Comparison of ENCODE assay signal across 8 cellular contexts in the genomic region with DNA sequence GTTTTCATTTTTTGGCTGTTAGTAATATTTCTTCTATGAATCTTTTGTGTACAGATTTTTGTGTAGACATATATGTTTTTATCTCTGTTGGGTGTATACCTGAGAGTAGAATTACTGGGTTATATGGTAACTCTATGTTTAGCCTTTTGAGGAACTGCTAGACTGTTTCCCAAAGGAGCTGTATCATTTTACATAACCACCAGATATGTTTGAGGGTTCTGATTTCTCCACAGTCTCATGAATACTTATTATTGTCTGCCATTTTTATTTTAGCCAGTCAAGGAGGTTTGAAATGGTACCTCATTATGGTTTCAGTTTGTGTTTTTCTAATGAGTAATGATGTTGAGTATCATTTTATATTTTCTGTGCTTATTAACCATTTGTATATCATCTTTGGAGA.
A peak's percentile ranks its signal among the peaks of the same experiment; 100 is the strongest.
DNase-seq lines count a peak whose midpoint lies in the region; ATAC-seq and TF ChIP-seq lines count a peak whose summit lies in the region.

No MANE protein-coding gene starts in this region.

- peaks cover 25% of the 10 kb centered on the region for H3K36me3 Mint-ChIP-seq in activated naive CD8-positive, alpha-beta T cell treated with anti-CD3 and anti-CD28 coated beads, Interleukin-2, amount 50 U/mL, for 24 hours (ENCODE audit: low read depth)
- peaks cover 8% of the 10 kb centered on the region for H3K36me3 Mint-ChIP-seq in memory B cell

- peak overlapping the region; percentile 97 for H3K27ac ChIP-seq in HL-60 (replicated peaks)

- peak overlapping the region; percentile 95 for H3K27ac Mint-ChIP-seq in activated naive CD8-positive, alpha-beta T cell treated with anti-CD3 and anti-CD28 coated beads, Interleukin-2, amount 50 U/mL, for 24 hours
- H3K27ac Mint-ChIP-seq in memory B cell: peak overlapping the region; percentile 95

- DNase-seq in AG09309 (ENCODE audit: low read depth): no peak
- DNase-seq in HL-60 (ENCODE audit: low read depth in 1 of 2, low spot score in 1 of 2): no peak
- no peak for DNase-seq in activated naive CD8-positive, alpha-beta T cell treated with anti-CD3 and anti-CD28 coated beads, Interleukin-2, amount 50 U/mL, for 24 hours
- DNase-seq in memory B cell (ENCODE audit: low spot score in 2 of 2): no peak
- DNase-seq in NCI-H510A (lab: John Stamatoyannopoulos, UW): no peak
- DNase-seq in NCI-H2081 treated with DMSO at 0.1 percent for 48 hours (lab: John Stamatoyannopoulos, UW): no peak

- peaks cover 48% of the 10 kb centered on the region for H3K4me1 Mint-ChIP-seq in activated naive CD8-positive, alpha-beta T cell treated with anti-CD3 and anti-CD28 coated beads, Interleukin-2, amount 50 U/mL, for 24 hours
- peaks cover 30% of the 10 kb centered on the region for H3K4me1 Mint-ChIP-seq in memory B cell

- peak overlapping the region; percentile 92 for H3K4me3 ChIP-seq in AG09309 (ENCODE audit: control insufficient read depth, low read depth, low read length)
- peak overlapping the region; percentile 56 for H3K4me3 ChIP-seq in HL-60 (replicated peaks; ENCODE audit: insufficient read depth, low read length)

- H3K9me3 Mint-ChIP-seq in activated naive CD8-positive, alpha-beta T cell treated with anti-CD3 and anti-CD28 coated beads, Interleukin-2, amount 50 U/mL, for 24 hours: no peaks in the 10 kb centered on the region
- H3K9me3 Mint-ChIP-seq in memory B cell: no peaks in the 10 kb centered on the region

- H3K27me3 Mint-ChIP-seq in activated naive CD8-positive, alpha-beta T cell treated with anti-CD3 and anti-CD28 coated beads, Interleukin-2, amount 50 U/mL, for 24 hours: peaks cover 2% of the 10 kb centered on the region
- no peaks in the 10 kb centered on the region for H3K27me3 Mint-ChIP-seq in memory B cell

- no peak for ATAC-seq in activated naive CD8-positive, alpha-beta T cell treated with anti-CD3 and anti-CD28 coated beads, Interleukin-2, amount 50 U/mL, for 24 hours
- ATAC-seq in memory B cell (ENCODE audit: low read depth) (no peak), HG03439 (IDR thresholded peaks at IDR 0.05; ENCODE audit: unreplicated experiment) (no peak), GM21447 (IDR thresholded peaks at IDR 0.05; ENCODE audit: unreplicated experiment) (no peak)

- peak overlapping the region; percentile 97 for H3K4me3 Mint-ChIP-seq in activated naive CD8-positive, alpha-beta T cell treated with anti-CD3 and anti-CD28 coated beads, Interleukin-2, amount 50 U/mL, for 24 hours
- H3K4me3 Mint-ChIP-seq in memory B cell: peak overlapping the region; percentile 89

- no peaks in the 10 kb centered on the region for H3K27me3 ChIP-seq in HL-60 (ENCODE audit: insufficient read depth, poor library complexity, severe bottlenecking)

- TF ChIP-seq CTCF in AG09309 (IDR thresholded peaks at IDR 0.05; ENCODE audit: control insufficient read depth, insufficient read depth, low read depth, low read length, missing control alignments) (no peak), HL-60 (IDR thresholded peaks at IDR 0.05; ENCODE audit: insufficient read depth, low read length) (no peak)
